ENCODE assay signal across 12 cellular contexts in genomic region chrX:136021160-136021559, GRCh38. TPM values are rescaled to one million over a fixed set of nuclear protein-coding genes. Genes with fewer than 3 reads are reported as not detected.
DNase-seq lines count a peak whose midpoint lies in the region; ATAC-seq lines count a peak whose summit lies in the region.
"Had no signal": no experiment of that assay in that cellular context is flagged by ENCODE, and none has a peak within 500 bp of the region (broad histone marks: within the 10 kb centered on the region; RNA-seq: fewer than 3 reads in every experiment).

No MANE protein-coding gene starts in this region.

- peak overlapping the region; percentile 25 for H3K27ac Mint-ChIP-seq in activated T-helper 2 cell treated with anti-CD3 and anti-CD28 coated beads, Interferon-gamma antibody, Interleukin-2, Interleukin-4, amounts not matched to agents 10 μg/mL and 5 μg/mL and 100 μg/mL, durations not matched to agents 14 hours and 24 hours and 36 hours
- H3K27ac Mint-ChIP-seq: activated naive CD8-positive, alpha-beta T cell treated with anti-CD3 and anti-CD28 coated beads, Interleukin-2, amount 10 ng/mL, durations not matched to agents 7 days and 5 days; CD4-positive, CD25-positive, alpha-beta regulatory T cell had no signal

- H3K9me3 Mint-ChIP-seq in activated T-helper 2 cell treated with anti-CD3 and anti-CD28 coated beads, Interferon-gamma antibody, Interleukin-2, Interleukin-4, amounts not matched to agents 10 μg/mL and 5 μg/mL and 100 μg/mL, durations not matched to agents 14 hours and 24 hours and 36 hours: no peaks in the 10 kb centered on the region
- H3K9me3 Mint-ChIP-seq: activated naive CD8-positive, alpha-beta T cell treated with anti-CD3 and anti-CD28 coated beads, Interleukin-2, amount 10 ng/mL, durations not matched to agents 7 days and 5 days; CD4-positive, CD25-positive, alpha-beta regulatory T cell had no signal

- WGBS in aorta, 2 donors: 79 to 100% methylated on average over 1 of the region's 1 CpG

- no peak overlapping the region for H3K27ac ChIP-seq in aorta (ENCODE audit: low read depth in 1 of 2, low read length in 2 of 2)
- H3K27ac ChIP-seq: colonic mucosa had no signal

- H3K9me3 ChIP-seq in aorta (ENCODE audit: control insufficient read depth, low read length): no peaks in the 10 kb centered on the region
- H3K9me3 ChIP-seq: colonic mucosa had no signal

- H3K36me3 ChIP-seq in aorta (ENCODE audit: control insufficient read depth in 1 of 2, insufficient read depth in 2 of 2, low read length in 1 of 2): peaks cover 0 to 2% of the 10 kb centered on the region in 2 donors
- H3K36me3 ChIP-seq: colonic mucosa had no signal

- peaks cover 9% of the 10 kb centered on the region for H3K4me1 Mint-ChIP-seq in activated T-helper 2 cell treated with anti-CD3 and anti-CD28 coated beads, Interferon-gamma antibody, Interleukin-2, Interleukin-4, amounts not matched to agents 10 μg/mL and 5 μg/mL and 100 μg/mL, durations not matched to agents 14 hours and 24 hours and 36 hours (ENCODE audit: low read depth)
- H3K4me1 Mint-ChIP-seq: CD4-positive, CD25-positive, alpha-beta regulatory T cell had no signal

- no peak overlapping the region for H3K4me3 ChIP-seq in aorta (ENCODE audit: low read length in 2 of 2)
- H3K4me3 ChIP-seq: colonic mucosa had no signal

- H3K27me3 ChIP-seq in aorta (ENCODE audit: control insufficient read depth in 1 of 2, insufficient read depth in 2 of 2, low read length in 1 of 2): no peaks in the 10 kb centered on the region
- H3K27me3 ChIP-seq: colonic mucosa had no signal

- H3K36me3 Mint-ChIP-seq in activated T-helper 2 cell treated with anti-CD3 and anti-CD28 coated beads, Interferon-gamma antibody, Interleukin-2, Interleukin-4, amounts not matched to agents 10 μg/mL and 5 μg/mL and 100 μg/mL, durations not matched to agents 14 hours and 24 hours and 36 hours (ENCODE audit: low read depth): peaks cover 31% of the 10 kb centered on the region

- ATAC-seq in GM18520 (IDR thresholded peaks at IDR 0.05; ENCODE audit: unreplicated experiment) (peak; percentile 61), GM21390 (IDR thresholded peaks at IDR 0.05; ENCODE audit: unreplicated experiment) (peak; percentile 67), HG03025 (IDR thresholded peaks at IDR 0.05; ENCODE audit: low FRiP score, unreplicated experiment) (peak; percentile 72), aorta (ENCODE audit: low FRiP score) (no peak)

- intact Hi-C loops in activated T-helper 2 cell treated with anti-CD3 and anti-CD28 coated beads, Interferon-gamma antibody, Interleukin-2, Interleukin-4, amounts not matched to agents 10 μg/mL and 5 μg/mL and 100 μg/mL, durations not matched to agents 14 hours and 24 hours and 36 hours (cut with micrococcal nuclease): loop anchor here (10.0 kb wide), 1 partner anchor 184 kb away; no protein-coding TSS in a partner anchor
- intact Hi-C loops in aorta (cut with DNase I): loop anchor here (5.0 to 10.0 kb wide), 2 partner anchors 556 to 674 kb away; no protein-coding TSS in a partner anchor

- H3K27me3 Mint-ChIP-seq in activated T-helper 2 cell treated with anti-CD3 and anti-CD28 coated beads, Interferon-gamma antibody, Interleukin-2, Interleukin-4, amounts not matched to agents 10 μg/mL and 5 μg/mL and 100 μg/mL, durations not matched to agents 14 hours and 24 hours and 36 hours (ENCODE audit: low read depth): no peaks in the 10 kb centered on the region
- H3K27me3 Mint-ChIP-seq: activated naive CD8-positive, alpha-beta T cell treated with anti-CD3 and anti-CD28 coated beads, Interleukin-2, amount 10 ng/mL, durations not matched to agents 7 days and 5 days; CD4-positive, CD25-positive, alpha-beta regulatory T cell had no signal

- no peak for DNase-seq in activated T-helper 2 cell treated with anti-CD3 and anti-CD28 coated beads, Interferon-gamma antibody, Interleukin-2, Interleukin-4, amounts not matched to agents 10 μg/mL and 5 μg/mL and 100 μg/mL, durations not matched to agents 14 hours and 24 hours and 36 hours (ENCODE audit: low spot score)
- DNase-seq in NCI-H2196 (lab: John Stamatoyannopoulos, UW; ENCODE audit: unreplicated experiment) (no peak), COR-L47 (lab: John Stamatoyannopoulos, UW) (no peak), aorta (no peak)
- no peak for DNase-seq in central memory CD4-positive, alpha-beta T cell
- DNase-seq: activated naive CD8-positive, alpha-beta T cell treated with anti-CD3 and anti-CD28 coated beads, Interleukin-2, amount 10 ng/mL, durations not matched to agents 7 days and 5 days; CD4-positive, CD25-positive, alpha-beta regulatory T cell; colonic mucosa; stimulated activated CD4-positive, alpha-beta T cell treated with anti-CD3 and anti-CD28 coated beads, Interleukin-4, amount 100 ng/mL, for 24 hours had no signal

- no peak overlapping the region for H3K4me3 Mint-ChIP-seq in activated T-helper 2 cell treated with anti-CD3 and anti-CD28 coated beads, Interferon-gamma antibody, Interleukin-2, Interleukin-4, amounts not matched to agents 10 μg/mL and 5 μg/mL and 100 μg/mL, durations not matched to agents 14 hours and 24 hours and 36 hours (ENCODE audit: low read depth)
- H3K4me3 Mint-ChIP-seq: activated naive CD8-positive, alpha-beta T cell treated with anti-CD3 and anti-CD28 coated beads, Interleukin-2, amount 10 ng/mL, durations not matched to agents 7 days and 5 days; CD4-positive, CD25-positive, alpha-beta regulatory T cell had no signal

- no peaks in the 10 kb centered on the region for H3K4me1 ChIP-seq in aorta (ENCODE audit: control insufficient read depth in 1 of 2, insufficient read depth in 2 of 2, low read length in 2 of 2)
- H3K4me1 ChIP-seq: colonic mucosa had no signal

RNA-seq across cellular contexts. Expression of gene SLC9A6, which starts 35.9 kb away (rescaled TPM):
- total RNA-seq in activated T-helper 2 cell treated with anti-CD3 and anti-CD28 coated beads, Interferon-gamma antibody, Interleukin-2, Interleukin-4, amounts not matched to agents 10 μg/mL and 5 μg/mL and 100 μg/mL, durations not matched to agents 14 hours and 24 hours and 36 hours: 10.5 and 10.7 TPM in 2 replicates
- total RNA-seq in aorta: 10 to 100 TPM; 14.7 to 17.2 TPM
- polyA plus RNA-seq in aorta: 10 to 100 TPM in 1 of 2 donors, 1 to 10 TPM in 1; 7.0 to 16.7 TPM

RNA-seq across cellular contexts. Expression of gene MMGT1, which starts 47.4 kb away (rescaled TPM):
- total RNA-seq in activated T-helper 2 cell treated with anti-CD3 and anti-CD28 coated beads, Interferon-gamma antibody, Interleukin-2, Interleukin-4, amounts not matched to agents 10 μg/mL and 5 μg/mL and 100 μg/mL, durations not matched to agents 14 hours and 24 hours and 36 hours: 24.0 and 24.6 TPM in 2 replicates
- total RNA-seq in aorta: 10 to 100 TPM; 27.8 to 33.1 TPM
- polyA plus RNA-seq in aorta: 10 to 100 TPM; 19.3 to 25.3 TPM
